Comparison of ENCODE assay signal across 27 cellular contexts in genomic region chr17:15900871-15901270, GRCh38. TPM values are rescaled to one million over a fixed set of nuclear protein-coding genes. Genes with fewer than 3 reads are reported as not detected.
DNase-seq lines count a peak whose midpoint lies in the region; ATAC-seq, FAIRE-seq and TF ChIP-seq lines count a peak whose summit lies in the region.
"Had no signal": no experiment of that assay in that cellular context is flagged by ENCODE, and none has a peak within 500 bp of the region (broad histone marks: within the 10 kb centered on the region; RNA-seq: fewer than 3 reads in every experiment).

No MANE protein-coding gene starts in this region.

- H3K9me2 ChIP-seq in Karpas-422 (replicated peaks; ENCODE audit: insufficient read depth, low read length): no peaks in the 10 kb centered on the region

- H3K4me1 ChIP-seq in A549 (peaks cover 17% of the 10 kb centered on the region), Karpas-422 (ENCODE audit: low read length) (peaks cover 25% of the 10 kb centered on the region), endodermal cell (ENCODE audit: control insufficient read depth, insufficient read depth, low read length) (no peaks in the 10 kb centered on the region), osteoblast (ENCODE audit: insufficient read depth, low read length) (no peaks in the 10 kb centered on the region)
- H3K4me1 ChIP-seq: esophagus muscularis mucosa, Peyer's patch, psoas muscle had no signal

- H4K20me1 ChIP-seq in Karpas-422 (ENCODE audit: insufficient read depth, low read depth, low read length) (no peaks in the 10 kb centered on the region), osteoblast (ENCODE audit: insufficient read depth, low read length) (no peaks in the 10 kb centered on the region)

- H3K27me3 Mint-ChIP-seq in endodermal cell (ENCODE audit: insufficient read depth): peaks cover 2% of the 10 kb centered on the region
- H3K27me3 Mint-ChIP-seq: central memory CD8-positive, alpha-beta T cell had no signal

- POLR2A ChIA-PET in A549 (lab: Yijun Ruan, JAX): no interaction called here

- H3K4me1 Mint-ChIP-seq in endodermal cell: no peaks in the 10 kb centered on the region
- H3K4me1 Mint-ChIP-seq: neural crest cell had no signal

- no peak for TF ChIP-seq POLR2A in A549 (IDR thresholded peaks at IDR 0.05; ENCODE audit: low read length)

- TF ChIP-seq CTCF in A549 (IDR thresholded peaks at IDR 0.05) (no peak), endodermal cell (conservative IDR thresholded peaks at IDR 0.05) (no peak), osteoblast (IDR thresholded peaks at IDR 0.05; ENCODE audit: extremely low read depth, low read depth, low read length) (no peak)

- no peak overlapping the region for H3K4me3 Mint-ChIP-seq in endodermal cell
- H3K4me3 Mint-ChIP-seq: activated T-cell treated with anti-CD3 and anti-CD28 coated beads, Interleukin-2, amount 50 U/mL, for 72 hours; CD8-positive, alpha-beta T cell; central memory CD8-positive, alpha-beta T cell; neural crest cell had no signal

- H3K79me2 ChIP-seq in Karpas-422 (ENCODE audit: low read length) (no peaks in the 10 kb centered on the region), osteoblast (ENCODE audit: insufficient read depth, low read length) (no peaks in the 10 kb centered on the region)

- H3K27ac ChIP-seq in A549 (peak overlapping the region in 1 of 2 experiments; percentile 2; a peak in 1 of 6 replicates), Karpas-422 (ENCODE audit: low read length) (no peak overlapping the region), endodermal cell (ENCODE audit: low read depth, low read length) (no peak overlapping the region), osteoblast (ENCODE audit: low read depth, low read length) (no peak overlapping the region)
- H3K27ac ChIP-seq: esophagus muscularis mucosa, Peyer's patch, psoas muscle, SK-N-MC had no signal

- FAIRE-seq in A549 (lab: Jason Lieb, UNC): no peak
- peak; percentile 21 for FAIRE-seq in GM18507 (lab: Jason Lieb, UNC)
- FAIRE-seq: K562 had no signal

- no peak for TF ChIP-seq RAD21 in A549 (conservative IDR thresholded peaks at IDR 0.05 in 1 of 2, IDR thresholded peaks at IDR 0.05 in 1 of 2)

- H2AFZ ChIP-seq in Karpas-422 (ENCODE audit: low read length): no peak overlapping the region
- no peak overlapping the region for H2AFZ ChIP-seq in osteoblast (ENCODE audit: low read length)

- DNase-seq in A549 (ENCODE audit: low read depth in 1 of 2, low spot score in 1 of 2) (no peak), GM18507 (ENCODE audit: extremely low spot score, insufficient read length, low read depth) (no peak), Karpas-422 (peak; percentile 66), endodermal cell (peak; percentile 44), left cardiac atrium (no peak), osteoblast (ENCODE audit: insufficient read length, low spot score, missing footprints) (no peak)
- DNase-seq: activated CD4-positive, CD25-positive, alpha-beta regulatory T cell treated with anti-CD3 and anti-CD28 coated beads, Interleukin-2, amount 50 U/mL, for 72 hours; activated CD8-positive, alpha-beta memory T cell treated with anti-CD3 and anti-CD28 coated beads for 24 hours; activated naive CD4-positive, alpha-beta T cell treated with anti-CD3 and anti-CD28 coated beads, Interleukin-2, amount 50 U/mL, for 16 hours; activated T-cell treated with anti-CD3 and anti-CD28 coated beads, Interleukin-2, amount 50 U/mL, for 72 hours; aorta; CD8-positive, alpha-beta T cell; DMS79; effector CD8-positive, alpha-beta T cell; NCI-H82; Peyer's patch; psoas muscle; T1000 had no signal

- H3K36me3 ChIP-seq in Karpas-422 (ENCODE audit: insufficient read depth, low read length) (no peaks in the 10 kb centered on the region), endodermal cell (ENCODE audit: control insufficient read depth, insufficient read depth, low read length) (no peaks in the 10 kb centered on the region), osteoblast (ENCODE audit: insufficient read depth, low read length) (no peaks in the 10 kb centered on the region)
- H3K36me3 ChIP-seq: esophagus muscularis mucosa, Peyer's patch had no signal

- no peak overlapping the region for H3K9ac ChIP-seq in Karpas-422 (ENCODE audit: low read length)
- H3K9ac ChIP-seq in endodermal cell (ENCODE audit: extremely low read depth, low read length, poor library complexity, severe bottlenecking): no peak overlapping the region

- ATAC-seq in A549 (peak; percentile 39 to 58; a peak in 4 of 6 replicates), left cardiac atrium (no peak), GM18511 (IDR thresholded peaks at IDR 0.05; ENCODE audit: unreplicated experiment) (no peak), GM21717 (IDR thresholded peaks at IDR 0.05; ENCODE audit: unreplicated experiment) (no peak)
- ATAC-seq: activated T-cell treated with anti-CD3 and anti-CD28 coated beads, Interleukin-2, amount 50 U/mL, for 72 hours; CD8-positive, alpha-beta T cell; K562; left lobe of liver; psoas muscle had no signal

- CTCF ChIA-PET in A549 (lab: Yijun Ruan, JAX): interaction anchor here (0.6 to 1.3 kb wide), 3 partner anchors 43 to 98 kb away, joined by 3 to 8 read pairs (median 4); no protein-coding TSS in a partner anchor

- TF ChIP-seq EP300 in A549 (IDR thresholded peaks at IDR 0.05): no peak

- H3K36me3 Mint-ChIP-seq in endodermal cell (ENCODE audit: low read depth): no peaks in the 10 kb centered on the region

- H3K9me3 Mint-ChIP-seq in endodermal cell: peaks cover 3% of the 10 kb centered on the region
- H3K9me3 Mint-ChIP-seq: central memory CD8-positive, alpha-beta T cell; neural crest cell had no signal

- intact Hi-C loops in left cardiac atrium (cut with DNase I): no loop called here

- H3K27ac Mint-ChIP-seq in endodermal cell: no peak overlapping the region
- H3K27ac Mint-ChIP-seq: activated T-cell treated with anti-CD3 and anti-CD28 coated beads, Interleukin-2, amount 50 U/mL, for 72 hours; CD8-positive, alpha-beta T cell had no signal

- H3K4me3 ChIP-seq in A549 (no peak overlapping the region), Karpas-422 (ENCODE audit: low read length) (no peak overlapping the region), endodermal cell (ENCODE audit: low read length) (no peak overlapping the region), osteoblast (ENCODE audit: insufficient read depth, low read length) (no peak overlapping the region)
- H3K4me3 ChIP-seq: esophagus muscularis mucosa, K562, Peyer's patch, psoas muscle, SK-N-MC, smooth muscle cell had no signal

- 61% methylated on average over 7 of the region's 7 CpGs for WGBS in A549 (ENCODE audit: missing lambda C conversion rate)
- WGBS in endodermal cell (ENCODE audit: insufficient coverage in 1 of 2, insufficient read length in 1 of 2), 2 experiments: 92 to 97% methylated on average over 7 of the region's 7 CpGs

- peaks cover 10% of the 10 kb centered on the region; the same call in 2 of the 3 replicates for H3K9me3 ChIP-seq in A549
- no peaks in the 10 kb centered on the region for H3K9me3 ChIP-seq in Karpas-422 (ENCODE audit: low read length)
- peaks cover 5% of the 10 kb centered on the region for H3K9me3 ChIP-seq in endodermal cell (ENCODE audit: control insufficient read depth, low read length)
- H3K9me3 ChIP-seq in osteoblast (ENCODE audit: low read depth, low read length): no peaks in the 10 kb centered on the region
- H3K9me3 ChIP-seq: esophagus muscularis mucosa, Peyer's patch, psoas muscle had no signal

- H3K4me2 ChIP-seq in A549: no peak overlapping the region
- H3K4me2 ChIP-seq in Karpas-422 (ENCODE audit: low read depth, low read length, poor library complexity, severe bottlenecking): peak overlapping the region; percentile 31
- H3K4me2 ChIP-seq in osteoblast (ENCODE audit: insufficient read depth, low read length): no peak overlapping the region
- H3K4me2 ChIP-seq: smooth muscle cell had no signal

- no peaks in the 10 kb centered on the region for H3K27me3 ChIP-seq in Karpas-422 (ENCODE audit: low read length)
- peaks cover 11% of the 10 kb centered on the region for H3K27me3 ChIP-seq in endodermal cell (ENCODE audit: control insufficient read depth, insufficient read depth, low read length, poor library complexity, severe bottlenecking)
- no peaks in the 10 kb centered on the region for H3K27me3 ChIP-seq in osteoblast (ENCODE audit: insufficient read depth, low read length)
- H3K27me3 ChIP-seq: esophagus muscularis mucosa, Peyer's patch had no signal

TF ChIP-seq in A549, 52 proteins besides CTCF, POLR2A, EP300 and RAD21 (continues in another document):
- TF ChIP-seq, protein P1, sequence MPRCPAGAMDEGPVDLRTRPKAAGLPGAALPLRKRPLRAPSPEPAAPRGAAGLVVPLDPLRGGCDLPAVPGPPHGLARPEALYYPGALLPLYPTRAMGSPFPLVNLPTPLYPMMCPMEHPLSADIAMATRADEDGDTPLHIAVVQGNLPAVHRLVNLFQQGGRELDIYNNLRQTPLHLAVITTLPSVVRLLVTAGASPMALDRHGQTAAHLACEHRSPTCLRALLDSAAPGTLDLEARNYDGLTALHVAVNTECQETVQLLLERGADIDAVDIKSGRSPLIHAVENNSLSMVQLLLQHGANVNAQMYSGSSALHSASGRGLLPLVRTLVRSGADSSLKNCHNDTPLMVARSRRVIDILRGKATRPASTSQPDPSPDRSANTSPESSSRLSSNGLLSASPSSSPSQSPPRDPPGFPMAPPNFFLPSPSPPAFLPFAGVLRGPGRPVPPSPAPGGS (IDR thresholded peaks at IDR 0.05): no peak
- TF ChIP-seq JUN (IDR thresholded peaks at IDR 0.05) (no peak), MAFK (IDR thresholded peaks at IDR 0.05; ENCODE audit: partially characterized antibody) (no peak), SREBF2 (IDR thresholded peaks at IDR 0.05) (no peak), PHF8 (IDR thresholded peaks at IDR 0.05; ENCODE audit: borderline replicate concordance, low read depth) (no peak)
- TF ChIP-seq, protein P2, sequence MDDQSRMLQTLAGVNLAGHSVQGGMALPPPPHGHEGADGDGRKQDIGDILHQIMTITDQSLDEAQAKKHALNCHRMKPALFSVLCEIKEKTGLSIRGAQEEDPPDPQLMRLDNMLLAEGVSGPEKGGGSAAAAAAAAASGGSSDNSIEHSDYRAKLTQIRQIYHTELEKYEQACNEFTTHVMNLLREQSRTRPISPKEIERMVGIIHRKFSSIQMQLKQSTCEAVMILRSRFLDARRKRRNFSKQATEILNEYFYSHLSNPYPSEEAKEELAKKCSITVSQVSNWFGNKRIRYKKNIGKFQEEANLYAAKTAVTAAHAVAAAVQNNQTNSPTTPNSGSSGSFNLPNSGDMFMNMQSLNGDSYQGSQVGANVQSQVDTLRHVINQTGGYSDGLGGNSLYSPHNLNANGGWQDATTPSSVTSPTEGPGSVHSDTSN (IDR thresholded peaks at IDR 0.05): no peak

RNA-seq across cellular contexts. Expression of gene ADORA2B, which starts 44.1 kb away (rescaled TPM):
- 10.2 and 14.4 TPM in 2 replicates for polyA plus RNA-seq in A549 (2011; rRNA removed)
- polyA plus RNA-seq in A549 (2012; cell fraction: cytosol; rRNA removed): 6.1 and 8.5 TPM in 2 replicates
- 7.3 and 7.9 TPM in 2 replicates for polyA plus RNA-seq in A549 (2012; cell fraction: nucleus; rRNA removed)
- polyA plus RNA-seq in A549 (2017; fragmentation: RNase III; extraction: RNeasy Plus Mini Kit Qiagen cat#74134 plus additional on column Dnase treatment): 5.7 to 6.3 TPM (median 6.2 TPM) in 3 replicates
- polyA minus RNA-seq in A549 (2011; rRNA and poly(A)+ RNA removed): 10.2 and 14.4 TPM in 2 replicates
- not detected in 2 replicates for total RNA-seq in Karpas-422 (2014; rRNA removed; shearing (Covaris generic); ENCODE audit: low replicate concordance)
- 1 to 10 TPM; 1.8 to 2.0 TPM for total RNA-seq in endodermal cell
- 3.3 TPM for polyA plus RNA-seq in endodermal cell (2013, experiment 1 of 2)
- 4.0 TPM for polyA plus RNA-seq in endodermal cell (2013, experiment 2 of 2)
- 1 to 10 TPM in 1 of 2 donors, under 1 TPM in 1; 0.50 to 1.0 TPM for total RNA-seq in left cardiac atrium
- total RNA-seq in osteoblast: 4.7 and 5.9 TPM in 2 replicates
- total RNA-seq: CD8-positive, alpha-beta T cell had no signal

Comparison
In these comparisons a context has a peak if more than half of its experiments do, and no peak if none do; other contexts are left out.
1. ATAC-seq: peak in A549 (2 of 2); none in left cardiac atrium (0 of 2), GM18511 (single experiment) and GM21717 (single experiment).
2. DNase-seq: peak in Karpas-422 (single experiment) and endodermal cell (single experiment); none in A549 (0 of 2), GM18507 (single experiment), left cardiac atrium (single experiment) and osteoblast (single experiment).